ENCODE assay signal across 21 cellular contexts in genomic region chr2:18585526-18585925, GRCh38. TPM values are rescaled to one million over a fixed set of nuclear protein-coding genes. Genes with fewer than 3 reads are reported as not detected.
"Had no signal": no experiment of that assay in that cellular context is flagged by ENCODE, and none has a peak within 500 bp of the region (broad histone marks: within the 10 kb centered on the region; RNA-seq: fewer than 3 reads in every experiment).

No MANE protein-coding gene starts in this region.

- H3K36me3 ChIP-seq: esophagus muscularis mucosa, heart left ventricle, right lobe of liver, spleen, tibial nerve had no signal

- H3K9me3 ChIP-seq: esophagus muscularis mucosa, psoas muscle, right lobe of liver, tibial nerve had no signal

- ATAC-seq: activated CD8-positive, alpha-beta T cell treated with anti-CD3 and anti-CD28 coated beads, Interleukin-2, amount 10 ng/mL, durations not matched to agents 7 days and 5 days; heart left ventricle; left lobe of liver; natural killer cell treated with Interleukin-12 subunit alpha and Interleukin-12 subunit beta and Interleukin-15 and Interleukin-18, amount 100 ng/mL, for 72 hours; psoas muscle; right lobe of liver; stimulated activated memory B cell treated with anti-CD40 and anti-IgM and Interleukin-4, amounts not matched to agents 10 μg/mL and 1 μg/mL and 100 μg/mL, for 72 hours had no signal

- H3K4me1 ChIP-seq: esophagus muscularis mucosa, heart left ventricle, psoas muscle, right lobe of liver, spleen, tibial nerve had no signal

- H3K27me3 ChIP-seq: esophagus muscularis mucosa, heart left ventricle, right lobe of liver, spleen, tibial nerve had no signal

- DNase-seq: activated CD4-positive, alpha-beta T cell treated with anti-CD3 and anti-CD28 coated beads for 4 hours; activated CD8-positive, alpha-beta memory T cell treated with anti-CD3 and anti-CD28 coated beads, Interleukin-2, amount 50 U/mL, for 48 hours; activated CD8-positive, alpha-beta T cell treated with anti-CD3 and anti-CD28 coated beads, Interleukin-2, amount 10 ng/mL, durations not matched to agents 7 days and 5 days; activated naive CD4-positive, alpha-beta T cell treated with Interleukin-2 at 50 U/mL for 16 hours; endodermal cell; heart left ventricle; occipital lobe; psoas muscle; right lobe of liver; spleen; stimulated activated CD4-positive, alpha-beta T cell treated with anti-CD3 and anti-CD28 coated beads, Interleukin-1b, Interleukin-23, amount 100 ng/mL, for 48 hours had no signal

- H3K4me3 ChIP-seq: esophagus muscularis mucosa, heart left ventricle, psoas muscle, right lobe of liver, spleen, tibial nerve had no signal

- H3K27ac ChIP-seq: esophagus muscularis mucosa, heart left ventricle, psoas muscle, right lobe of liver, spleen, tibial nerve, VCaP had no signal

RNA-seq across cellular contexts. Expression of gene NT5C1B, which starts 3.8 kb away (rescaled TPM):
- total RNA-seq: activated CD8-positive, alpha-beta T cell treated with anti-CD3 and anti-CD28 coated beads, Interleukin-2, amount 10 ng/mL, durations not matched to agents 7 days and 5 days; dermis microvascular lymphatic vessel endothelial cell; endodermal cell; frontal cortex; heart left ventricle; left lobe of liver; mucosa of gallbladder; natural killer cell treated with Interleukin-12 subunit alpha and Interleukin-12 subunit beta and Interleukin-15 and Interleukin-18, amount 100 ng/mL, for 72 hours; occipital lobe; psoas muscle; right lobe of liver; spleen; tibial nerve had no signal
- polyA plus RNA-seq: adipose tissue, heart left ventricle, psoas muscle, spleen had no signal
